ENCODE assay signal across 10 cellular contexts in genomic region chr20:2914160-2914559, GRCh38. TPM values are rescaled to one million over a fixed set of nuclear protein-coding genes. Genes with fewer than 3 reads are reported as not detected.
DNase-seq lines count a peak whose midpoint lies in the region; ATAC-seq and TF ChIP-seq lines count a peak whose summit lies in the region.
"Had no signal": no experiment of that assay in that cellular context is flagged by ENCODE, and none has a peak within 500 bp of the region (broad histone marks: within the 10 kb centered on the region; RNA-seq: fewer than 3 reads in every experiment).

No MANE protein-coding gene starts in this region.

- H3K27ac ChIP-seq in psoas muscle, result no peak overlapping the region
- H3K27ac ChIP-seq in effector memory CD4-positive, alpha-beta T cell (ENCODE audit: insufficient read depth, low read length, poor library complexity, severe bottlenecking), result no peak overlapping the region

- H3K4me1 ChIP-seq in psoas muscle, result peaks cover 15% of the 10 kb centered on the region
- H3K4me1 ChIP-seq in effector memory CD4-positive, alpha-beta T cell (ENCODE audit: control insufficient read depth, insufficient read depth, low read length, poor library complexity, severe bottlenecking), result no peaks in the 10 kb centered on the region

- H3K27ac Mint-ChIP-seq in HFFc6, result no peak overlapping the region
- no peak overlapping the region for H3K27ac Mint-ChIP-seq in WTC11

- H3K9me3 Mint-ChIP-seq in HFFc6, result no peaks in the 10 kb centered on the region
- no peaks in the 10 kb centered on the region for H3K9me3 Mint-ChIP-seq in WTC11

- peak; percentile 3 for DNase-seq in COR-L47 (lab: John Stamatoyannopoulos, UW)
- DNase-seq in HFFc6, result no peak
- DNase-seq in RPMI8226, result peak; percentile 15
- peak; percentile 19 for DNase-seq in inferior parietal cortex (ENCODE audit: extremely low spot score)
- no peak for DNase-seq in activated CD8-positive, alpha-beta memory T cell treated with anti-CD3 and anti-CD28 coated beads for 24 hours
- DNase-seq in psoas muscle, result no peak
- no peak for DNase-seq in effector memory CD4-positive, alpha-beta T cell
- no peak for DNase-seq in WTC11 (ENCODE audit: low spot score)
- DNase-seq: HCEC 1CT, NCI-H2029 had no signal

- H3K27me3 Mint-ChIP-seq in HFFc6 (ENCODE audit: insufficient read depth) (no peaks in the 10 kb centered on the region; the same call in 1 of the 2 replicates), WTC11 (ENCODE audit: low read depth) (no peaks in the 10 kb centered on the region)

- H3K36me3 ChIP-seq in psoas muscle (ENCODE audit: insufficient read depth in 1 of 2, low read depth in 1 of 2), result no peaks in the 10 kb centered on the region
- no peaks in the 10 kb centered on the region for H3K36me3 ChIP-seq in effector memory CD4-positive, alpha-beta T cell (ENCODE audit: control insufficient read depth, insufficient read depth, low read length)

- no peaks in the 10 kb centered on the region for H3K27me3 ChIP-seq in psoas muscle (ENCODE audit: insufficient read depth in 3 of 3, low read length in 2 of 3)
- H3K27me3 ChIP-seq in effector memory CD4-positive, alpha-beta T cell (replicated peaks; ENCODE audit: control insufficient read depth, insufficient read depth, low read length, poor library complexity, severe bottlenecking), result no peaks in the 10 kb centered on the region

- no peak for ATAC-seq in psoas muscle
- ATAC-seq in WTC11, result no peak

- POLR2A ChIA-PET in WTC11 (lab: Charles Lee), result interaction anchor here (0.6 kb wide), 1 partner anchor 33 kb away, joined by 3 read pairs; no protein-coding TSS in a partner anchor

- TF ChIP-seq CTCF in HFFc6 (IDR thresholded peaks at IDR 0.05) (peak; percentile 21; the same call in 1 of the 2 replicates), psoas muscle (IDR thresholded peaks at IDR 0.05) (no peak), WTC11 (IDR thresholded peaks at IDR 0.05) (no peak)

- H3K36me3 Mint-ChIP-seq in HFFc6 (ENCODE audit: low read depth) (peaks cover 4% of the 10 kb centered on the region; the same call in 1 of the 2 replicates), WTC11 (peaks cover 3% of the 10 kb centered on the region; the same call in 1 of the 2 replicates)

- H3K4me1 Mint-ChIP-seq in HFFc6 (ENCODE audit: low read depth) (peaks cover 6% of the 10 kb centered on the region), WTC11 (peaks cover 28% of the 10 kb centered on the region)

- intact Hi-C loops in psoas muscle (cut with DNase I), result no loop called here

- CTCF ChIA-PET in WTC11 (lab: Charles Lee), result no interaction called here

- no peaks in the 10 kb centered on the region for H3K9me3 ChIP-seq in psoas muscle
- no peaks in the 10 kb centered on the region for H3K9me3 ChIP-seq in effector memory CD4-positive, alpha-beta T cell (ENCODE audit: control insufficient read depth, low read length)

- no peak overlapping the region for H3K4me3 ChIP-seq in psoas muscle
- H3K4me3 ChIP-seq in effector memory CD4-positive, alpha-beta T cell (ENCODE audit: insufficient read depth, low read depth, low read length, poor library complexity, severe bottlenecking), result no peak overlapping the region

- H3K4me3 Mint-ChIP-seq in HFFc6 (no peak overlapping the region), WTC11 (no peak overlapping the region)

TF ChIP-seq in WTC11, 78 proteins besides CTCF, POLR2A, EP300 and RAD21 (continues in another document):
- TF ChIP-seq ZNF138 (CRISPR knock-in tag; conservative IDR thresholded peaks at IDR 0.05) (no peak), FOXP4 (CRISPR knock-in tag; IDR thresholded peaks at IDR 0.05) (no peak), FOXJ3 (CRISPR knock-in tag; IDR thresholded peaks at IDR 0.05; ENCODE audit: borderline replicate concordance) (no peak), FOXK1 (CRISPR knock-in tag; IDR thresholded peaks at IDR 0.05) (no peak), ZNF281 (CRISPR knock-in tag; IDR thresholded peaks at IDR 0.05) (no peak), CBFB (CRISPR knock-in tag; IDR thresholded peaks at IDR 0.05; ENCODE audit: low read depth) (no peak), MLX (CRISPR knock-in tag; IDR thresholded peaks at IDR 0.05) (no peak), GTF2I (CRISPR knock-in tag; conservative IDR thresholded peaks at IDR 0.05) (no peak), TEAD1 (CRISPR knock-in tag; IDR thresholded peaks at IDR 0.05) (no peak), GRHL2 (CRISPR knock-in tag; IDR thresholded peaks at IDR 0.05; ENCODE audit: insufficient replicate concordance, severe bottlenecking) (no peak), USF2 (CRISPR knock-in tag; IDR thresholded peaks at IDR 0.05) (no peak), HMGA2 (CRISPR knock-in tag; IDR thresholded peaks at IDR 0.05) (no peak), ZSCAN18 (CRISPR knock-in tag; IDR thresholded peaks at IDR 0.05) (no peak), ZNF232 (CRISPR knock-in tag; IDR thresholded peaks at IDR 0.05) (no peak)

RNA-seq across cellular contexts. Expression of gene PTPRA, which starts 40.9 kb away (rescaled TPM):
- total RNA-seq in HFFc6 (2021; fragmentation: NEBNext Ultra II Directional; extraction: Animal tissue kit (Norgen Biotek cat#: 25700)), result 10 to 100 TPM; 44.3 to 54.4 (median 48.7) TPM
- total RNA-seq in psoas muscle (10 to 100 TPM; 15.0 to 19.9 (median 18.2) TPM), WTC11 (2021) (43.8 to 48.8 TPM (median 47.2 TPM) in 3 replicates)
- 1 to 10 TPM; 7.6 to 9.6 (median 8.2) TPM for polyA plus RNA-seq in psoas muscle

Comparison
In these comparisons a context has a peak if more than half of its experiments do, and no peak if none do; other contexts are left out.
1. DNase-seq: peak in COR-L47 (single experiment), RPMI8226 (single experiment) and inferior parietal cortex (single experiment); none in HFFc6 (single experiment), activated CD8-positive, alpha-beta memory T cell treated with anti-CD3 and anti-CD28 coated beads for 24 hours (single experiment), psoas muscle (0 of 2), effector memory CD4-positive, alpha-beta T cell (0 of 3) and WTC11 (single experiment).